In genomic region chr5:174418809-174419522, GRCh38 we compare ENCODE assay signal across 8 cellular contexts.
DNase-seq lines count a peak whose midpoint lies in the region; ATAC-seq and TF ChIP-seq lines count a peak whose summit lies in the region.

No MANE protein-coding gene starts in this region.

- H3K4me1 Mint-ChIP-seq in activated naive CD8-positive, alpha-beta T cell treated with anti-CD3 and anti-CD28 coated beads for 36 hours, result peaks cover 10% of the 10 kb centered on the region

- H3K36me3 ChIP-seq in ES-I3 (ENCODE audit: insufficient read depth, low read length) (no peaks in the 10 kb centered on the region), lung (ENCODE audit: control insufficient read depth in 2 of 2, insufficient read depth in 2 of 2, low read length in 2 of 2) (no peaks in the 10 kb centered on the region)

- H3K27me3 Mint-ChIP-seq in activated naive CD8-positive, alpha-beta T cell treated with anti-CD3 and anti-CD28 coated beads for 36 hours, result peaks cover 41% of the 10 kb centered on the region

- H3K36me3 Mint-ChIP-seq in activated naive CD8-positive, alpha-beta T cell treated with anti-CD3 and anti-CD28 coated beads for 36 hours, result no peaks in the 10 kb centered on the region

- no peak overlapping the region for H3K27ac ChIP-seq in lung (ENCODE audit: low read depth in 1 of 2, low read length in 1 of 2)

- H3K9me3 ChIP-seq in ES-I3 (ENCODE audit: control insufficient read depth, insufficient read depth, low read length) (no peaks in the 10 kb centered on the region), lung (ENCODE audit: control insufficient read depth in 2 of 2, insufficient read depth in 1 of 2, low read length in 1 of 2) (peaks cover 0 to 4% of the 10 kb centered on the region in 2 donors)

- H3K9me3 Mint-ChIP-seq in activated naive CD8-positive, alpha-beta T cell treated with anti-CD3 and anti-CD28 coated beads for 36 hours, result no peaks in the 10 kb centered on the region

- ATAC-seq in HG02852 (IDR thresholded peaks at IDR 0.05; ENCODE audit: unreplicated experiment) (peak; percentile 7), lung (ENCODE audit: insufficient read depth, low FRiP score) (peak; percentile 43), HG02588 (IDR thresholded peaks at IDR 0.05; ENCODE audit: unreplicated experiment) (no peak)

- H3K9ac ChIP-seq in ES-I3 (ENCODE audit: low read depth, low read length), result peak overlapping the region; percentile 58

- no peaks in the 10 kb centered on the region for H3K27me3 ChIP-seq in lung (ENCODE audit: control insufficient read depth, insufficient read depth)

- WGBS in lung, 2 donors, result 5% methylated on average over 17 of the region's 17 CpGs

- H3K4me1 ChIP-seq in ES-I3 (ENCODE audit: insufficient read depth, low read length) (no peaks in the 10 kb centered on the region; the same call in 1 of the 2 replicates), lung (ENCODE audit: control insufficient read depth in 2 of 2, insufficient read depth in 2 of 2, low read length in 2 of 2) (no peaks in the 10 kb centered on the region)

- DNase-seq in activated naive CD8-positive, alpha-beta T cell treated with anti-CD3 and anti-CD28 coated beads for 36 hours, result peak; percentile 4
- DNase-seq in lung (ENCODE audit: low spot score) (no peak), NCI-H1694 (lab: John Stamatoyannopoulos, UW) (no peak), SHP77 treated with DMSO at 0.1 percent for 48 hours (lab: John Stamatoyannopoulos, UW) (no peak)
- no peak for DNase-seq in stimulated activated CD4-positive, alpha-beta T cell treated with anti-CD3 and anti-CD28 coated beads, Interleukin-2, amount 100 ng/mL, for 48 hours

- peak overlapping the region; percentile 51 for H3K4me3 Mint-ChIP-seq in activated naive CD8-positive, alpha-beta T cell treated with anti-CD3 and anti-CD28 coated beads for 36 hours

- no peak overlapping the region for H3K4me3 ChIP-seq in lung

- no peak overlapping the region for H3K27ac Mint-ChIP-seq in activated naive CD8-positive, alpha-beta T cell treated with anti-CD3 and anti-CD28 coated beads for 36 hours

- no peak for TF ChIP-seq CTCF in lung (IDR thresholded peaks at IDR 0.05; ENCODE audit: control extremely low read depth, extremely low read depth)
